Comparison of ENCODE assay signal across 6 cellular contexts in the genomic region with DNA sequence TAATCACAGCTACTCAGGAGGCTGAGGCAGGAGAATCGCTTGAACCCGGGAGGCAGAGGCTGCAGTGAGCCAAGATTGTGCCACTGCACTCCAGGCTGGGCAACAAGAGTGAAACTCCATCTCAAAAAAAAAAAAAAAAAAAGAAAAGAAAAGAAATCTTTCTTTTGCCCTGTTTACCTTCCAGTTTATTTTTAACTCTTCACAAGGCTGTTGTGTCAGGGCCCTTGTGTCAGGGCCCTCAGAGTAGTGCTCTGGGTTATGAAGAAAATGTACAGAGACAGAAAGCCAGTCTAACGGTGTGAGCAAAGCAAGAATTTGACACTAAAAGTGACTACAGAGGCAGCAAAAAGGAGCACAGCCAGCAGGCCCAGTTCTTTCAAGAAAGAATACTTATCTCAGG. TPM values are rescaled to one million over a fixed set of nuclear protein-coding genes. Genes with fewer than 3 reads are reported as not detected.
DNase-seq lines count a peak whose midpoint lies in the region; ATAC-seq, FAIRE-seq and TF ChIP-seq lines count a peak whose summit lies in the region.
"Not testable (repeated sequence)": the region's sequence is repeated elsewhere in the genome, so short reads cannot be mapped to it uniquely, and the experiment has no call there.

No MANE protein-coding gene starts in this region.

- not testable (repeated sequence) for H2AFZ ChIP-seq in astrocyte (ENCODE audit: low read depth, low read length); hepatocyte; trophoblast cell (ENCODE audit: insufficient read depth, low read length, poor library complexity)

- FAIRE-seq in astrocyte (lab: Jason Lieb, UNC) = not testable (repeated sequence)

- peak overlapping the region; percentile 83 for H2AK5ac ChIP-seq in trophoblast cell (ENCODE audit: low read length)

- ATAC-seq in lower lobe of right lung = not testable (repeated sequence)

- H3K4me3 ChIP-seq in astrocyte (ENCODE audit: insufficient read depth, low read depth, low read length); hepatocyte; lower lobe of right lung; trophoblast cell (ENCODE audit: low read depth, low read length): not testable (repeated sequence)

- H3K4me3 Mint-ChIP-seq in HFFc6; astrocyte (ENCODE audit: unreplicated experiment); type B pancreatic cell: not testable (repeated sequence)

- TF ChIP-seq CTCF in HFFc6 (IDR thresholded peaks at IDR 0.05); astrocyte (IDR thresholded peaks at IDR 0.05; ENCODE audit: insufficient read depth, low read depth, low read length); hepatocyte (IDR thresholded peaks at IDR 0.05; ENCODE audit: poor library complexity); lower lobe of right lung (IDR thresholded peaks at IDR 0.05); type B pancreatic cell (conservative IDR thresholded peaks at IDR 0.05): not testable (repeated sequence)

- not testable (repeated sequence) for H3K27me3 Mint-ChIP-seq in HFFc6 (ENCODE audit: insufficient read depth); astrocyte (ENCODE audit: low read depth, unreplicated experiment); type B pancreatic cell

- peak overlapping the region; percentile 60 for H4K8ac ChIP-seq in trophoblast cell (ENCODE audit: low read depth, low read length)

- H3K9me2 ChIP-seq in hepatocyte (replicated peaks; ENCODE audit: insufficient read depth) = not testable (repeated sequence)

- H3K79me2 ChIP-seq in astrocyte (ENCODE audit: insufficient read depth, low read length); trophoblast cell (ENCODE audit: control insufficient read depth, insufficient read depth, low read length, poor library complexity): not testable (repeated sequence)
- peaks cover 20% of the 10 kb centered on the region for H3K79me2 ChIP-seq in hepatocyte

- H3K4me1 Mint-ChIP-seq in HFFc6 (ENCODE audit: low read depth) (peaks cover 51% of the 10 kb centered on the region), astrocyte (ENCODE audit: low read depth, unreplicated experiment) (peaks cover 18% of the 10 kb centered on the region), type B pancreatic cell (ENCODE audit: unreplicated experiment) (peaks cover 11% of the 10 kb centered on the region)

- H3K4me1 ChIP-seq in astrocyte (ENCODE audit: insufficient read depth, low read length); hepatocyte (ENCODE audit: insufficient read depth): not testable (repeated sequence)
- H3K4me1 ChIP-seq in lower lobe of right lung (peaks cover 12% of the 10 kb centered on the region), trophoblast cell (ENCODE audit: control insufficient read depth in 1 of 2, insufficient read depth in 2 of 2, low read length in 2 of 2) (peaks cover 8 to 18% of the 10 kb centered on the region in 2 experiments)

- not testable (repeated sequence) for DNase-seq in HFFc6; astrocyte (ENCODE audit: low read depth); hepatocyte (ENCODE audit: low spot score); lower lobe of right lung; trophoblast cell; type B pancreatic cell (ENCODE audit: extremely low spot score, unreplicated experiment)

- H3K23ac ChIP-seq in trophoblast cell (ENCODE audit: low read length) = not testable (repeated sequence)

- H3K36me3 ChIP-seq in astrocyte (ENCODE audit: insufficient read depth, low read length); hepatocyte (replicated peaks; ENCODE audit: insufficient read depth, low read depth); trophoblast cell (ENCODE audit: control insufficient read depth in 1 of 2, insufficient read depth in 2 of 2, low read length in 2 of 2): not testable (repeated sequence)
- H3K36me3 ChIP-seq in lower lobe of right lung = peaks cover 18% of the 10 kb centered on the region

- H2BK5ac ChIP-seq in trophoblast cell (ENCODE audit: low read depth, low read length, poor library complexity) = peak overlapping the region; percentile 96

- not testable (repeated sequence) for H3K27ac ChIP-seq in astrocyte (ENCODE audit: low read depth, low read length)
- H3K27ac ChIP-seq in hepatocyte = peak overlapping the region; percentile 92
- H3K27ac ChIP-seq in lower lobe of right lung = peak overlapping the region; percentile 39
- H3K27ac ChIP-seq in trophoblast cell (ENCODE audit: low read depth, low read length) = peak overlapping the region; percentile 93

- H3K79me1 ChIP-seq in trophoblast cell (ENCODE audit: low read length) = peaks cover 27% of the 10 kb centered on the region

- peak overlapping the region; percentile 80 for H4K91ac ChIP-seq in trophoblast cell (ENCODE audit: low read depth, low read length)

- not testable (repeated sequence) for H3K9ac ChIP-seq in astrocyte (ENCODE audit: low read length); trophoblast cell (ENCODE audit: low read length)

- H3K18ac ChIP-seq in trophoblast cell (ENCODE audit: low read length) = peak overlapping the region; percentile 65

- H3K14ac ChIP-seq in trophoblast cell (ENCODE audit: low read length) = peak overlapping the region; percentile 56

- H3K36me3 Mint-ChIP-seq in HFFc6 (ENCODE audit: low read depth) (peaks cover 44% of the 10 kb centered on the region), astrocyte (ENCODE audit: low read depth, unreplicated experiment) (peaks cover 11% of the 10 kb centered on the region), type B pancreatic cell (peaks cover 14% of the 10 kb centered on the region)

- H3K27me3 ChIP-seq in astrocyte (ENCODE audit: insufficient read depth, low read length); hepatocyte; lower lobe of right lung (ENCODE audit: low read depth); trophoblast cell (ENCODE audit: insufficient read depth, low read length): not testable (repeated sequence)

- H3K4me2 ChIP-seq in astrocyte (ENCODE audit: low read length); hepatocyte; trophoblast cell (ENCODE audit: low read length): not testable (repeated sequence)

- H4K12ac ChIP-seq in trophoblast cell (ENCODE audit: low read depth, low read length) = peak overlapping the region; percentile 43

- H3K9me3 ChIP-seq in astrocyte (ENCODE audit: insufficient read depth, low read depth, low read length); hepatocyte (ENCODE audit: low read depth); lower lobe of right lung; trophoblast cell (ENCODE audit: insufficient read depth, low read depth, low read length): not testable (repeated sequence)

- H2BK12ac ChIP-seq in trophoblast cell (ENCODE audit: low read length) = peak overlapping the region; percentile 84

- H3K4ac ChIP-seq in trophoblast cell (ENCODE audit: low read depth, low read length) = not testable (repeated sequence)

- WGBS in hepatocyte (ENCODE audit: low lambda C conversion rate, missing lambda C conversion rate) = 71% methylated on average over 3 of the region's 3 CpGs
- WGBS in trophoblast cell (ENCODE audit: extremely low coverage, insufficient coverage, insufficient read length) = no CpG with 5 or more reads among the region's 3 CpGs

- peak overlapping the region; percentile 70 for H3K27ac Mint-ChIP-seq in HFFc6
- H3K27ac Mint-ChIP-seq in astrocyte (ENCODE audit: unreplicated experiment) = peak overlapping the region; percentile 93
- H3K27ac Mint-ChIP-seq in type B pancreatic cell = peak overlapping the region; percentile 26

- H3K9me3 Mint-ChIP-seq in HFFc6; astrocyte (ENCODE audit: unreplicated experiment); type B pancreatic cell: not testable (repeated sequence)

- H4K20me1 ChIP-seq in astrocyte (ENCODE audit: insufficient read depth, low read length); hepatocyte (ENCODE audit: insufficient read depth, poor library complexity, severe bottlenecking): not testable (repeated sequence)

- intact Hi-C loops in lower lobe of right lung (cut with DNase I) = not testable (repeated sequence)

- H2BK120ac ChIP-seq in trophoblast cell (ENCODE audit: insufficient read depth, low read length, poor library complexity) = peak overlapping the region; percentile 96

RNA-seq across cellular contexts. Expression of a gene that starts 47.0 kb away (rescaled TPM):
- 10 to 100 TPM; 31.2 to 57.9 (median 36.0) TPM for total RNA-seq in HFFc6 (2021; fragmentation: NEBNext Ultra II Directional; extraction: Animal tissue kit (Norgen Biotek cat#: 25700))
- total RNA-seq in astrocyte (37.6 and 38.3 TPM in 2 replicates), hepatocyte (91.4 and 98.1 TPM in 2 replicates), lower lobe of right lung (68.2 TPM), type B pancreatic cell (ENCODE audit: low replicate concordance) (32.4 and 38.0 TPM in 2 replicates)
- polyA plus RNA-seq in hepatocyte = 37.5 and 52.0 TPM in 2 replicates
- 113 and 115 TPM in 2 replicates for polyA plus RNA-seq in trophoblast cell (2013)

Comparison
In these comparisons a context has a peak if more than half of its experiments do, and no peak if none do; other contexts are left out.
1. H3K27ac Mint-ChIP-seq: peak in every context shown above with its lines; median percentile 93 in astrocyte; 70 in HFFc6; 26 in type B pancreatic cell.